10 cellular contexts compared by ENCODE assay signal in the genomic region with DNA sequence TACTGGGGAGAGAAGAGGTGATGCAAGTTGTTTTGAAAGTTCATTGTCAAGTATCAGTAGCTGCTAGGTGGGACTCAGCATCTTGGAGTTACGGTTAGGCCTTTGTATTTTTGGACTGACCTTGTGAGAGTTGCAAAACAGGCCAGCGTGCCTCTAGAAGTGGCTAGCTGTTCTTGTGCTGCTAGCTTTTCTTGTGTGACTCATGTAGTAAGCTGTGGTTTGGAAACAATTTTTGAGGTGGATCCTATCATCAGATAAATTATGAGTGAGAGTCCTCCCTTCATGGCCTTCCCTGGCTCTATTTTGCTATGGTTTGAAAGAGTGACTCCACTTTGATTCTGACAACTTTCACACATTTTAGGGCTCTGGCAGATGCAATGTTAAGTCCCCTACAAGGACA.
DNase-seq lines count a peak whose midpoint lies in the region; ATAC-seq and TF ChIP-seq lines count a peak whose summit lies in the region.
"Had no signal": no experiment of that assay in that cellular context is flagged by ENCODE, and none has a peak within 500 bp of the region (broad histone marks: within the 10 kb centered on the region; RNA-seq: fewer than 3 reads in every experiment).

No MANE protein-coding gene starts in this region.

- no peak overlapping the region for H2AFZ ChIP-seq in ACC112 (ENCODE audit: low read length, unreplicated experiment)

- H3K27ac ChIP-seq in ACC112 (ENCODE audit: low read depth, low read length) = peak overlapping the region; percentile 65

- intact Hi-C loops in activated CD4-positive, alpha-beta memory T cell treated with anti-CD3 and anti-CD28 coated beads for 36 hours (cut with micrococcal nuclease) = no loop called here

- CTCF ChIA-PET in activated CD4-positive, alpha-beta memory T cell treated with anti-CD3 and anti-CD28 coated beads for 36 hours (lab: Charles Lee) = interaction anchor here (1.5 kb wide), 1 partner anchor 9 kb away, joined by 9 read pairs; no protein-coding TSS in a partner anchor

- H3K4me1 Mint-ChIP-seq in activated CD4-positive, alpha-beta memory T cell treated with anti-CD3 and anti-CD28 coated beads for 36 hours (ENCODE audit: low read depth) = no peaks in the 10 kb centered on the region

- H3K27me3 Mint-ChIP-seq in activated CD4-positive, alpha-beta memory T cell treated with anti-CD3 and anti-CD28 coated beads for 36 hours = no peaks in the 10 kb centered on the region

- 0 out of 2 replicates have a peak, but pooled peaks cover 3% of the 10 kb centered on the region for H3K36me3 ChIP-seq in ACC112 (ENCODE audit: insufficient read depth, low read length)

- no peak overlapping the region for H3K4me3 Mint-ChIP-seq in activated CD4-positive, alpha-beta memory T cell treated with anti-CD3 and anti-CD28 coated beads for 36 hours
- H3K4me3 Mint-ChIP-seq: nephron; stimulated activated naive CD8-positive, alpha-beta T cell treated with anti-CD3 and anti-CD28 coated beads, Interleukin-15, Interleukin-2, amounts not matched to agents 100 ng/mL and 50 ng/mL, for 24 hours had no signal

- DNase-seq in HS-5 (ENCODE audit: low read depth) = peak; percentile 19
- DNase-seq in choroid plexus epithelial cell (ENCODE audit: low read depth) = peak; percentile 98
- no peak for DNase-seq in NCI-H524 treated with DMSO at 0.1 percent for 48 hours (lab: John Stamatoyannopoulos, UW)
- DNase-seq in NK-92 treated with Interleukin-12 subunit alpha and Interleukin-12 subunit beta, amount 100 ng/mL, for 24 hours (lab: John Stamatoyannopoulos, UW) = no peak
- no peak for DNase-seq in activated CD4-positive, alpha-beta memory T cell treated with anti-CD3 and anti-CD28 coated beads for 36 hours
- no peak for DNase-seq in stimulated activated naive CD4-positive, alpha-beta T cell (lab: John Stamatoyannopoulos, UW)

- ATAC-seq in GM19463 (IDR thresholded peaks at IDR 0.05; ENCODE audit: unreplicated experiment) = peak; percentile 52

- POLR2A ChIA-PET in activated CD4-positive, alpha-beta memory T cell treated with anti-CD3 and anti-CD28 coated beads for 36 hours (lab: Charles Lee) = no interaction called here

- no peaks in the 10 kb centered on the region for H3K79me2 ChIP-seq in ACC112 (ENCODE audit: control insufficient read depth, insufficient read depth, low read length, unreplicated experiment)

- no peak for TF ChIP-seq CTCF in choroid plexus epithelial cell (conservative IDR thresholded peaks at IDR 0.05; ENCODE audit: low read depth, low read length)

- no peaks in the 10 kb centered on the region for H3K36me3 Mint-ChIP-seq in activated CD4-positive, alpha-beta memory T cell treated with anti-CD3 and anti-CD28 coated beads for 36 hours

- H3K4me1 ChIP-seq in ACC112 (ENCODE audit: control insufficient read depth, insufficient read depth, low read length, unreplicated experiment) = peaks cover 18% of the 10 kb centered on the region

- H3K4me3 ChIP-seq in ACC112 (ENCODE audit: low read depth, low read length) (no peak overlapping the region), choroid plexus epithelial cell (ENCODE audit: low read depth, low read length) (no peak overlapping the region)

- peaks cover 4% of the 10 kb centered on the region for H3K9me3 Mint-ChIP-seq in activated CD4-positive, alpha-beta memory T cell treated with anti-CD3 and anti-CD28 coated beads for 36 hours

- H3K27me3 ChIP-seq in ACC112 (ENCODE audit: insufficient read depth, low read length) = no peaks in the 10 kb centered on the region

- no peak overlapping the region for H3K27ac Mint-ChIP-seq in activated CD4-positive, alpha-beta memory T cell treated with anti-CD3 and anti-CD28 coated beads for 36 hours
- H3K27ac Mint-ChIP-seq: nephron; stimulated activated naive CD8-positive, alpha-beta T cell treated with anti-CD3 and anti-CD28 coated beads, Interleukin-15, Interleukin-2, amounts not matched to agents 100 ng/mL and 50 ng/mL, for 24 hours had no signal

Comparison
In these comparisons a context has a peak if more than half of its experiments do, and no peak if none do; other contexts are left out.
1. DNase-seq: peak in HS-5 (single experiment) and choroid plexus epithelial cell (single experiment); none in NCI-H524 treated with DMSO at 0.1 percent for 48 hours (single experiment), NK-92 treated with Interleukin-12 subunit alpha and Interleukin-12 subunit beta, amount 100 ng/mL, for 24 hours (single experiment), activated CD4-positive, alpha-beta memory T cell treated with anti-CD3 and anti-CD28 coated beads for 36 hours (single experiment) and stimulated activated naive CD4-positive, alpha-beta T cell (0 of 6).